In the genomic region with DNA sequence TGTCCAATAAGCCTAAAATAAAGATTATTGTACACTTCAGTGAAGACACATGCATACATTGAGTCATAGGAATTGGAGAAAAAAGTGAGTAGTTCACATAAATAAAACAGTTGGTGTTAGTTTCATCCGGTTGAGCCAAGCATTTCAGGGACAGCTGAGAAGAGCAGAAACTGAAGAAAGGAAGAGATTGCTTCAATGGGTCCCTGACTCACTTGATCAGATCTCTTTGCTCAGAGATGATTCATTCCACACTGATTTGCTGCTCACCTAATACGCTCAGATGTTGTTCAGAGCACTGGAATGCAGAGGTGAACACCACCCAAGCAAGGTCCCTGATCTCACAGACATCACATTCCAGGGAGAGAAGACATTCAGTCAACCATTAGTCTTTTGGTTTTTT, we compare ENCODE assay signal across 1 cellular context.
A peak's percentile ranks its signal among the peaks of the same experiment; 100 is the strongest.
TF ChIP-seq lines count a peak whose summit lies in the region.

No MANE protein-coding gene starts in this region.

TF ChIP-seq in SK-N-SH, 30 proteins besides CTCF, POLR2A, EP300 and RAD21 (continued from another document):
- TF ChIP-seq, protein P1, sequence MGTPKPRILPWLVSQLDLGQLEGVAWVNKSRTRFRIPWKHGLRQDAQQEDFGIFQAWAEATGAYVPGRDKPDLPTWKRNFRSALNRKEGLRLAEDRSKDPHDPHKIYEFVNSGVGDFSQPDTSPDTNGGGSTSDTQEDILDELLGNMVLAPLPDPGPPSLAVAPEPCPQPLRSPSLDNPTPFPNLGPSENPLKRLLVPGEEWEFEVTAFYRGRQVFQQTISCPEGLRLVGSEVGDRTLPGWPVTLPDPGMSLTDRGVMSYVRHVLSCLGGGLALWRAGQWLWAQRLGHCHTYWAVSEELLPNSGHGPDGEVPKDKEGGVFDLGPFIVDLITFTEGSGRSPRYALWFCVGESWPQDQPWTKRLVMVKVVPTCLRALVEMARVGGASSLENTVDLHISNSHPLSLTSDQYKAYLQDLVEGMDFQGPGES (IDR thresholded peaks at IDR 0.05; ENCODE audit: low read depth, low read length): no peak
- TF ChIP-seq, protein P2, sequence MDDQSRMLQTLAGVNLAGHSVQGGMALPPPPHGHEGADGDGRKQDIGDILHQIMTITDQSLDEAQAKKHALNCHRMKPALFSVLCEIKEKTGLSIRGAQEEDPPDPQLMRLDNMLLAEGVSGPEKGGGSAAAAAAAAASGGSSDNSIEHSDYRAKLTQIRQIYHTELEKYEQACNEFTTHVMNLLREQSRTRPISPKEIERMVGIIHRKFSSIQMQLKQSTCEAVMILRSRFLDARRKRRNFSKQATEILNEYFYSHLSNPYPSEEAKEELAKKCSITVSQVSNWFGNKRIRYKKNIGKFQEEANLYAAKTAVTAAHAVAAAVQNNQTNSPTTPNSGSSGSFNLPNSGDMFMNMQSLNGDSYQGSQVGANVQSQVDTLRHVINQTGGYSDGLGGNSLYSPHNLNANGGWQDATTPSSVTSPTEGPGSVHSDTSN (IDR thresholded peaks at IDR 0.05): peak; percentile 80; the same call in 1 of the 2 replicates
- TF ChIP-seq EZH2phosphoT487 (IDR thresholded peaks at IDR 0.05; ENCODE audit: borderline replicate concordance, low read depth) (no peak), RFX5 (IDR thresholded peaks at IDR 0.05; ENCODE audit: low read length) (no peak), SIN3A (IDR thresholded peaks at IDR 0.05; ENCODE audit: borderline replicate concordance, low read depth, low read length) (no peak), JUND (IDR thresholded peaks at IDR 0.05) (peak; percentile 95), CHD2 (IDR thresholded peaks at IDR 0.05; ENCODE audit: low read length, partially characterized antibody) (no peak), GATA2 (CRISPR knock-in tag; IDR thresholded peaks at IDR 0.05) (no peak), SMC3 (IDR thresholded peaks at IDR 0.05; ENCODE audit: low read depth, low read length) (no peak), POLR2AphosphoS5 (IDR thresholded peaks at IDR 0.05; ENCODE audit: low read depth, low read length) (peak; percentile 76; the same call in 1 of the 2 replicates), NRF1 (IDR thresholded peaks at IDR 0.05; ENCODE audit: low read depth, low read length) (no peak), FOXJ3 (CRISPR knock-in tag; IDR thresholded peaks at IDR 0.05) (no peak), TEAD4 (IDR thresholded peaks at IDR 0.05; ENCODE audit: borderline replicate concordance, insufficient read depth) (peak; percentile 88; the same call in 1 of the 2 replicates)
- TF ChIP-seq, protein P3, sequence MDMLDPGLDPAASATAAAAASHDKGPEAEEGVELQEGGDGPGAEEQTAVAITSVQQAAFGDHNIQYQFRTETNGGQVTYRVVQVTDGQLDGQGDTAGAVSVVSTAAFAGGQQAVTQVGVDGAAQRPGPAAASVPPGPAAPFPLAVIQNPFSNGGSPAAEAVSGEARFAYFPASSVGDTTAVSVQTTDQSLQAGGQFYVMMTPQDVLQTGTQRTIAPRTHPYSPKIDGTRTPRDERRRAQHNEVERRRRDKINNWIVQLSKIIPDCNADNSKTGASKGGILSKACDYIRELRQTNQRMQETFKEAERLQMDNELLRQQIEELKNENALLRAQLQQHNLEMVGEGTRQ (IDR thresholded peaks at IDR 0.05; ENCODE audit: borderline replicate concordance, low read depth, low read length): no peak
- TF ChIP-seq, protein P4, sequence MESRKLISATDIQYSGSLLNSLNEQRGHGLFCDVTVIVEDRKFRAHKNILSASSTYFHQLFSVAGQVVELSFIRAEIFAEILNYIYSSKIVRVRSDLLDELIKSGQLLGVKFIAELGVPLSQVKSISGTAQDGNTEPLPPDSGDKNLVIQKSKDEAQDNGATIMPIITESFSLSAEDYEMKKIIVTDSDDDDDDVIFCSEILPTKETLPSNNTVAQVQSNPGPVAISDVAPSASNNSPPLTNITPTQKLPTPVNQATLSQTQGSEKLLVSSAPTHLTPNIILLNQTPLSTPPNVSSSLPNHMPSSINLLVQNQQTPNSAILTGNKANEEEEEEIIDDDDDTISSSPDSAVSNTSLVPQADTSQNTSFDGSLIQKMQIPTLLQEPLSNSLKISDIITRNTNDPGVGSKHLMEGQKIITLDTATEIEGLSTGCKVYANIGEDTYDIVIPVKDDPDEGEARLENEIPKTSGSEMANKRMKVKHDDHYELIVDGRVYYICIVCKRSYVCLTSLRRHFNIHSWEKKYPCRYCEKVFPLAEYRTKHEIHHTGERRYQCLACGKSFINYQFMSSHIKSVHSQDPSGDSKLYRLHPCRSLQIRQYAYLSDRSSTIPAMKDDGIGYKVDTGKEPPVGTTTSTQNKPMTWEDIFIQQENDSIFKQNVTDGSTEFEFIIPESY (IDR thresholded peaks at IDR 0.05; ENCODE audit: borderline replicate concordance, low read depth): no peak
